19 cellular contexts compared by ENCODE assay signal in genomic region chr17:73743802-73744201, GRCh38.
"Had no signal": no experiment of that assay in that cellular context is flagged by ENCODE, and none has a peak within 500 bp of the region (broad histone marks: within the 10 kb centered on the region; RNA-seq: fewer than 3 reads in every experiment).

No MANE protein-coding gene starts in this region.

- H3K9me3 Mint-ChIP-seq: activated CD8-positive, alpha-beta T cell treated with anti-CD3 and anti-CD28 coated beads for 36 hours; activated naive CD4-positive, alpha-beta T cell treated with anti-CD3 and anti-CD28 coated beads, Interleukin-2, amount 10 ng/mL, durations not matched to agents 7 days and 5 days; activated naive CD8-positive, alpha-beta T cell treated with anti-CD3 and anti-CD28 coated beads, Interleukin-2, amount 50 U/mL, for 24 hours; activated T-cell treated with anti-CD3 and anti-CD28 coated beads, Interleukin-2, amount 50 U/mL, for 24 hours; nephron progenitor cell had no signal

- H3K4me1 Mint-ChIP-seq: activated naive CD4-positive, alpha-beta T cell treated with anti-CD3 and anti-CD28 coated beads, Interleukin-2, amount 10 ng/mL, durations not matched to agents 7 days and 5 days had no signal

- H3K36me3 ChIP-seq: left lung, tibial artery had no signal

- H3K36me3 Mint-ChIP-seq: activated naive CD4-positive, alpha-beta T cell treated with anti-CD3 and anti-CD28 coated beads, Interleukin-2, amount 10 ng/mL, durations not matched to agents 7 days and 5 days; brain had no signal

- H3K4me1 ChIP-seq: tibial artery had no signal

- H3K4me3 Mint-ChIP-seq: activated CD8-positive, alpha-beta T cell treated with anti-CD3 and anti-CD28 coated beads for 36 hours; activated naive CD4-positive, alpha-beta T cell treated with anti-CD3 and anti-CD28 coated beads, Interleukin-2, amount 10 ng/mL, durations not matched to agents 7 days and 5 days; activated naive CD8-positive, alpha-beta T cell treated with anti-CD3 and anti-CD28 coated beads, Interleukin-2, amount 50 U/mL, for 24 hours; activated T-cell treated with anti-CD3 and anti-CD28 coated beads, Interleukin-2, amount 50 U/mL, for 24 hours; brain; nephron progenitor cell had no signal

- H3K27ac ChIP-seq: left lung, tibial artery had no signal

- DNase-seq: activated CD4-positive, alpha-beta T cell treated with anti-CD3 and anti-CD28 coated beads for 48 hours; activated CD4-positive, CD25-positive, alpha-beta regulatory T cell; activated CD8-positive, alpha-beta T cell treated with anti-CD3 and anti-CD28 coated beads for 36 hours; activated naive CD4-positive, alpha-beta T cell treated with anti-CD3 and anti-CD28 coated beads, Interleukin-2, amount 10 ng/mL, durations not matched to agents 7 days and 5 days; activated naive CD8-positive, alpha-beta T cell treated with anti-CD3 and anti-CD28 coated beads, Interleukin-2, amount 50 U/mL, for 24 hours; activated T-cell treated with anti-CD3 and anti-CD28 coated beads, Interleukin-2, amount 50 U/mL, for 24 hours; caudate nucleus; erythroblast; head of caudate nucleus; midbrain; nephron progenitor cell; occipital lobe; retina; stimulated activated CD4-positive, alpha-beta T cell treated with anti-CD3 and anti-CD28 coated beads, Interleukin-1b, Interleukin-23, amount 100 ng/mL, for 48 hours; stimulated activated naive CD8-positive, alpha-beta T cell treated with anti-CD3 and anti-CD28 coated beads, Interleukin-15, Interleukin-2, amounts not matched to agents 100 U/mL and 50 U/mL, for 24 hours; substantia nigra; tibial artery had no signal

- H3K4me3 ChIP-seq: left lung, tibial artery had no signal

- H3K9me3 ChIP-seq: left lung had no signal

- H3K27ac Mint-ChIP-seq: activated CD8-positive, alpha-beta T cell treated with anti-CD3 and anti-CD28 coated beads for 36 hours; activated naive CD4-positive, alpha-beta T cell treated with anti-CD3 and anti-CD28 coated beads, Interleukin-2, amount 10 ng/mL, durations not matched to agents 7 days and 5 days; activated naive CD8-positive, alpha-beta T cell treated with anti-CD3 and anti-CD28 coated beads, Interleukin-2, amount 50 U/mL, for 24 hours; activated T-cell treated with anti-CD3 and anti-CD28 coated beads, Interleukin-2, amount 50 U/mL, for 24 hours; nephron progenitor cell had no signal

- ATAC-seq: activated CD8-positive, alpha-beta T cell treated with anti-CD3 and anti-CD28 coated beads for 36 hours; activated naive CD8-positive, alpha-beta T cell treated with anti-CD3 and anti-CD28 coated beads, Interleukin-2, amount 50 U/mL, for 24 hours; left lung; stimulated activated naive CD8-positive, alpha-beta T cell treated with anti-CD3 and anti-CD28 coated beads, Interleukin-15, Interleukin-2, amounts not matched to agents 100 U/mL and 50 U/mL, for 24 hours had no signal

- H3K27me3 Mint-ChIP-seq: activated CD8-positive, alpha-beta T cell treated with anti-CD3 and anti-CD28 coated beads for 36 hours; activated naive CD8-positive, alpha-beta T cell treated with anti-CD3 and anti-CD28 coated beads, Interleukin-2, amount 50 U/mL, for 24 hours; activated T-cell treated with anti-CD3 and anti-CD28 coated beads, Interleukin-2, amount 50 U/mL, for 24 hours had no signal
